ENCODE assay signal across 15 cellular contexts in genomic region chr18:275486-275885, GRCh38. TPM values are rescaled to one million over a fixed set of nuclear protein-coding genes. Genes with fewer than 3 reads are reported as not detected.
DNase-seq lines count a peak whose midpoint lies in the region; TF ChIP-seq lines count a peak whose summit lies in the region.
"Had no signal": no experiment of that assay in that cellular context is flagged by ENCODE, and none has a peak within 500 bp of the region (broad histone marks: within the 10 kb centered on the region; RNA-seq: fewer than 3 reads in every experiment).

No MANE protein-coding gene starts in this region.

- DNase-seq in activated CD4-positive, alpha-beta T cell treated with anti-CD3 and anti-CD28 coated beads, Interleukin-2, amount 10 ng/mL, durations not matched to agents 24 days and 14 days = peak; percentile 36
- DNase-seq in activated CD4-positive, alpha-beta T cell treated with anti-CD3 and anti-CD28 coated beads, Interleukin-2, amount 50 U/mL, for 48 hours = no peak
- DNase-seq in OCI-M1 (lab: John Stamatoyannopoulos, UW) (peak; percentile 27), globus pallidus (ENCODE audit: low spot score) (peak; percentile 27), nephron progenitor cell (no peak), HAP-1 (ENCODE audit: low spot score in 2 of 2) (no peak), NCI-H748 treated with DMSO at 0.1 percent for 48 hours (lab: John Stamatoyannopoulos, UW) (no peak)
- no peak for DNase-seq in activated CD4-positive, alpha-beta memory T cell treated with anti-CD3 and anti-CD28 coated beads for 36 hours
- DNase-seq: HCEC 1CT, NCI-H1105, NCI-H187 treated with DMSO at 0.1 percent for 48 hours, NCI-H446 treated with DMSO at 0.1 percent for 48 hours, NCI-H774, SHP77 had no signal

- no peak overlapping the region for H3K4me3 ChIP-seq in HAP-1
- H3K4me3 ChIP-seq: BLaER1 had no signal

- no peaks in the 10 kb centered on the region for H3K36me3 ChIP-seq in HAP-1 (replicated peaks)
- H3K36me3 ChIP-seq: BLaER1 had no signal

- intact Hi-C loops in activated CD4-positive, alpha-beta T cell treated with anti-CD3 and anti-CD28 coated beads, Interleukin-2, amount 10 ng/mL, durations not matched to agents 24 days and 14 days (cut with micrococcal nuclease) = no loop called here
- intact Hi-C loops in activated CD4-positive, alpha-beta memory T cell treated with anti-CD3 and anti-CD28 coated beads for 36 hours (cut with micrococcal nuclease) = no loop called here

- no peak overlapping the region for H3K4me3 Mint-ChIP-seq in activated CD4-positive, alpha-beta T cell treated with anti-CD3 and anti-CD28 coated beads, Interleukin-2, amount 10 ng/mL, durations not matched to agents 24 days and 14 days
- no peak overlapping the region for H3K4me3 Mint-ChIP-seq in nephron progenitor cell
- no peak overlapping the region for H3K4me3 Mint-ChIP-seq in activated CD4-positive, alpha-beta memory T cell treated with anti-CD3 and anti-CD28 coated beads for 36 hours

- in situ Hi-C loops in HAP-1 (cut with MboI; ENCODE audit: low sequenced_read_pairs) = no loop called here

- no peaks in the 10 kb centered on the region for H3K4me1 Mint-ChIP-seq in activated CD4-positive, alpha-beta T cell treated with anti-CD3 and anti-CD28 coated beads, Interleukin-2, amount 10 ng/mL, durations not matched to agents 24 days and 14 days
- peaks cover 39% of the 10 kb centered on the region for H3K4me1 Mint-ChIP-seq in nephron progenitor cell
- no peaks in the 10 kb centered on the region for H3K4me1 Mint-ChIP-seq in activated CD4-positive, alpha-beta memory T cell treated with anti-CD3 and anti-CD28 coated beads for 36 hours (ENCODE audit: low read depth)

- H3K27me3 Mint-ChIP-seq in activated CD4-positive, alpha-beta T cell treated with anti-CD3 and anti-CD28 coated beads, Interleukin-2, amount 10 ng/mL, durations not matched to agents 24 days and 14 days = peaks cover 13% of the 10 kb centered on the region
- no peaks in the 10 kb centered on the region for H3K27me3 Mint-ChIP-seq in nephron progenitor cell (ENCODE audit: low read depth, poor library complexity)
- peaks cover 7% of the 10 kb centered on the region for H3K27me3 Mint-ChIP-seq in activated CD4-positive, alpha-beta memory T cell treated with anti-CD3 and anti-CD28 coated beads for 36 hours

- H3K9me3 ChIP-seq in HAP-1 = no peaks in the 10 kb centered on the region

- TF ChIP-seq CTCF in nephron progenitor cell (IDR thresholded peaks at IDR 0.05) = no peak

- H3K9me3 Mint-ChIP-seq in activated CD4-positive, alpha-beta T cell treated with anti-CD3 and anti-CD28 coated beads, Interleukin-2, amount 10 ng/mL, durations not matched to agents 24 days and 14 days = no peaks in the 10 kb centered on the region
- H3K9me3 Mint-ChIP-seq in nephron progenitor cell = peaks cover 10% of the 10 kb centered on the region
- no peaks in the 10 kb centered on the region for H3K9me3 Mint-ChIP-seq in activated CD4-positive, alpha-beta memory T cell treated with anti-CD3 and anti-CD28 coated beads for 36 hours

- no peak overlapping the region for H3K27ac Mint-ChIP-seq in activated CD4-positive, alpha-beta T cell treated with anti-CD3 and anti-CD28 coated beads, Interleukin-2, amount 10 ng/mL, durations not matched to agents 24 days and 14 days
- H3K27ac Mint-ChIP-seq in nephron progenitor cell = peak overlapping the region; percentile 33
- no peak overlapping the region for H3K27ac Mint-ChIP-seq in activated CD4-positive, alpha-beta memory T cell treated with anti-CD3 and anti-CD28 coated beads for 36 hours

- CTCF ChIA-PET in activated CD4-positive, alpha-beta memory T cell treated with anti-CD3 and anti-CD28 coated beads for 36 hours (lab: Charles Lee) = no interaction called here

- no peaks in the 10 kb centered on the region for H3K4me1 ChIP-seq in HAP-1
- H3K4me1 ChIP-seq: BLaER1 had no signal

- no peaks in the 10 kb centered on the region for H3K36me3 Mint-ChIP-seq in activated CD4-positive, alpha-beta T cell treated with anti-CD3 and anti-CD28 coated beads, Interleukin-2, amount 10 ng/mL, durations not matched to agents 24 days and 14 days (ENCODE audit: low read depth)
- H3K36me3 Mint-ChIP-seq in nephron progenitor cell (ENCODE audit: low read depth) = no peaks in the 10 kb centered on the region
- H3K36me3 Mint-ChIP-seq in activated CD4-positive, alpha-beta memory T cell treated with anti-CD3 and anti-CD28 coated beads for 36 hours = peaks cover 4% of the 10 kb centered on the region

- POLR2A ChIA-PET in activated CD4-positive, alpha-beta memory T cell treated with anti-CD3 and anti-CD28 coated beads for 36 hours (lab: Charles Lee) = no interaction called here

- H3K27me3 ChIP-seq in HAP-1 (ENCODE audit: low read depth) = no peaks in the 10 kb centered on the region
- H3K27me3 ChIP-seq: BLaER1 had no signal

RNA-seq across cellular contexts. Expression of gene THOC1, which starts 7.6 kb away (rescaled TPM):
- total RNA-seq in activated CD4-positive, alpha-beta T cell treated with anti-CD3 and anti-CD28 coated beads, Interleukin-2, amount 10 ng/mL, durations not matched to agents 24 days and 14 days = 71.2 and 78.9 TPM in 2 replicates
- total RNA-seq in activated CD4-positive, alpha-beta memory T cell treated with anti-CD3 and anti-CD28 coated beads for 36 hours = 10 to 100 TPM; 54.0 to 57.9 TPM

Comparison
In these comparisons a context has a peak if more than half of its experiments do, and no peak if none do; other contexts are left out.
1. DNase-seq: peak in activated CD4-positive, alpha-beta T cell treated with anti-CD3 and anti-CD28 coated beads, Interleukin-2, amount 10 ng/mL, durations not matched to agents 24 days and 14 days (single experiment), OCI-M1 (single experiment) and globus pallidus (single experiment); none in activated CD4-positive, alpha-beta T cell treated with anti-CD3 and anti-CD28 coated beads, Interleukin-2, amount 50 U/mL, for 48 hours (0 of 2), nephron progenitor cell (single experiment), activated CD4-positive, alpha-beta memory T cell treated with anti-CD3 and anti-CD28 coated beads for 36 hours (single experiment), HAP-1 (0 of 2) and NCI-H748 treated with DMSO at 0.1 percent for 48 hours (single experiment).